Comparison of ENCODE assay signal across 22 cellular contexts in the genomic region with DNA sequence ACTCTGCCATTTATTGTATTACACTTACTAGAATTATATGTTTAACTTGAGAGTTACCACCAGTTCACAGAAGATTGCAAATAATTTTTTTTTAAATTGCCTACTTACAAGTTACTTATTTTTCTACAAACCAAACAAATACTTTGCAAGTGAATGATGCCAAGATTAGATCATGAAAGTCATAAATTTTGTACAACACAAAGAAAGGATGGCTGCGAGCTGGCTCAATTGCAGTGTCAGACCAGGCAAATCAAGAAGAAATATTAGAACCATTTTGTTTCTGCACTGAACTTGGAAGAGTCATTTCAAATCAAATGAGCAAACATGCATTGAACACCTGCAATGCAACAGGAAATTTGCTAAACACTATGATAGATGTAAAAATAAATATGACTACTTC.
A peak's percentile ranks its signal among the peaks of the same experiment; 100 is the strongest.
DNase-seq lines count a peak whose midpoint lies in the region; ATAC-seq, FAIRE-seq and TF ChIP-seq lines count a peak whose summit lies in the region.
"Had no signal": no experiment of that assay in that cellular context is flagged by ENCODE, and none has a peak within 500 bp of the region (broad histone marks: within the 10 kb centered on the region; RNA-seq: fewer than 3 reads in every experiment).

No MANE protein-coding gene starts in this region.

- H3K9me3 ChIP-seq in A549 (no peaks in the 10 kb centered on the region), RWPE2 (ENCODE audit: severe bottlenecking) (no peaks in the 10 kb centered on the region), psoas muscle (no peaks in the 10 kb centered on the region), body of pancreas (no peaks in the 10 kb centered on the region)
- H3K9me3 ChIP-seq: BLaER1, esophagus muscularis mucosa, thoracic aorta had no signal

- no peak for TF ChIP-seq EP300 in A549 (IDR thresholded peaks at IDR 0.05)

- CTCF ChIA-PET in A549 (lab: Yijun Ruan, JAX): no interaction called here

- peak overlapping the region; percentile 26; the same call in 2 of the 3 replicates for H3K4me2 ChIP-seq in A549
- H3K4me2 ChIP-seq: BLaER1 had no signal

- intact Hi-C loops in psoas muscle (cut with DNase I): no loop called here
- intact Hi-C loops in body of pancreas (cut with DNase I): no loop called here

- DNase-seq in A549 (ENCODE audit: low read depth in 1 of 2, low spot score in 1 of 2) (no peak), H4 (ENCODE audit: low spot score) (peak; percentile 26), RWPE2 (ENCODE audit: low spot score) (no peak), fibroblast of villous mesenchyme (ENCODE audit: low read depth) (peak; percentile 40), cerebellum (ENCODE audit: low spot score) (no peak), psoas muscle (no peak), body of pancreas (no peak)
- DNase-seq: activated CD4-positive, alpha-beta memory T cell treated with anti-CD3 and anti-CD28 coated beads for 36 hours; activated CD4-positive, alpha-beta T cell treated with anti-CD3 and anti-CD28 coated beads for 1 hour; activated T-cell treated with anti-CD3 and anti-CD28 coated beads, Interleukin-2, amount 50 U/mL, for 72 hours; hypothalamus; left colon; mammary epithelial cell; NCI-H510A; retina; stimulated activated CD4-positive, alpha-beta T cell treated with anti-CD3 and anti-CD28 coated beads, Interleukin-1b, Interleukin-23, amount 100 ng/mL, for 48 hours; stimulated activated naive CD8-positive, alpha-beta T cell treated with anti-CD3 and anti-CD28 coated beads, Interleukin-15, Interleukin-2, amounts not matched to agents 100 U/mL and 50 U/mL, for 24 hours had no signal

- TF ChIP-seq CTCF in A549 (IDR thresholded peaks at IDR 0.05) (no peak), RWPE2 (IDR thresholded peaks at IDR 0.05; ENCODE audit: poor library complexity, severe bottlenecking) (no peak), fibroblast of villous mesenchyme (IDR thresholded peaks at IDR 0.05; ENCODE audit: insufficient read depth, low read depth, low read length) (no peak), psoas muscle (IDR thresholded peaks at IDR 0.05) (no peak), body of pancreas (IDR thresholded peaks at IDR 0.05) (no peak)

- TF ChIP-seq POLR2A in A549 (IDR thresholded peaks at IDR 0.05; ENCODE audit: low read length): no peak
- no peak for TF ChIP-seq POLR2A in body of pancreas (IDR thresholded peaks at IDR 0.05)

- H3K4me1 ChIP-seq in A549 (peaks cover 83% of the 10 kb centered on the region), RWPE2 (ENCODE audit: insufficient read depth, poor library complexity, severe bottlenecking) (peaks cover 48% of the 10 kb centered on the region), psoas muscle (no peaks in the 10 kb centered on the region), body of pancreas (peaks cover 21% of the 10 kb centered on the region)
- H3K4me1 ChIP-seq: BLaER1 had no signal

- no peak for TF ChIP-seq RAD21 in A549 (conservative IDR thresholded peaks at IDR 0.05 in 1 of 2, IDR thresholded peaks at IDR 0.05 in 1 of 2)

- H3K27me3 ChIP-seq in RWPE2 (ENCODE audit: insufficient read depth, poor library complexity, severe bottlenecking): no peaks in the 10 kb centered on the region
- no peaks in the 10 kb centered on the region for H3K27me3 ChIP-seq in psoas muscle (ENCODE audit: insufficient read depth in 3 of 3, low read length in 2 of 3)
- no peaks in the 10 kb centered on the region for H3K27me3 ChIP-seq in body of pancreas
- H3K27me3 ChIP-seq: BLaER1, esophagus muscularis mucosa had no signal

- WGBS in A549 (ENCODE audit: missing lambda C conversion rate): 19% methylated on average over 1 of the region's 1 CpG
- 23 to 38% (median 36%) methylated on average over 1 of the region's 1 CpG for whole genome bisulfite sequencing in psoas muscle, 3 donors
- WGBS in body of pancreas, 2 donors: 53 to 66% methylated on average over 1 of the region's 1 CpG

- H3K36me3 ChIP-seq in RWPE2 (ENCODE audit: low read depth) (no peaks in the 10 kb centered on the region), psoas muscle (ENCODE audit: insufficient read depth in 1 of 2, low read depth in 1 of 2) (no peaks in the 10 kb centered on the region), body of pancreas (replicated peaks in 1 of 2; ENCODE audit: insufficient read depth in 1 of 2, low read depth in 2 of 2) (no peaks in the 10 kb centered on the region)
- H3K36me3 ChIP-seq: BLaER1, esophagus muscularis mucosa, thoracic aorta had no signal

- no peak overlapping the region for H3K4me3 ChIP-seq in A549
- H3K4me3 ChIP-seq in RWPE2 (ENCODE audit: severe bottlenecking): no peak overlapping the region
- no peak overlapping the region for H3K4me3 ChIP-seq in fibroblast of villous mesenchyme (ENCODE audit: low read depth, low read length)
- H3K4me3 ChIP-seq in psoas muscle: no peak overlapping the region
- H3K4me3 ChIP-seq in body of pancreas: no peak overlapping the region
- H3K4me3 ChIP-seq: BLaER1, esophagus muscularis mucosa, thoracic aorta had no signal

- POLR2A ChIA-PET in A549 (lab: Yijun Ruan, JAX): no interaction called here

- H3K27ac ChIP-seq in A549 (peak overlapping the region; percentile 84 to 88; a peak in 5 of 6 replicates), RWPE2 (ENCODE audit: poor library complexity, severe bottlenecking) (peak overlapping the region; percentile 73), psoas muscle (no peak overlapping the region), body of pancreas (no peak overlapping the region)
- H3K27ac ChIP-seq: BLaER1, esophagus muscularis mucosa, thoracic aorta had no signal

- ATAC-seq in A549 (no peak), RWPE2 (ENCODE audit: low read depth) (no peak), psoas muscle (no peak), body of pancreas (no peak)
- ATAC-seq: activated T-cell treated with anti-CD3 and anti-CD28 coated beads, Interleukin-2, amount 50 U/mL, for 72 hours; left colon; stimulated activated naive CD8-positive, alpha-beta T cell treated with anti-CD3 and anti-CD28 coated beads, Interleukin-15, Interleukin-2, amounts not matched to agents 100 U/mL and 50 U/mL, for 24 hours had no signal

- FAIRE-seq in A549 (lab: Jason Lieb, UNC): peak; percentile 28
- FAIRE-seq: endometrium, urothelium cell line had no signal

TF ChIP-seq in A549, 52 proteins besides CTCF, POLR2A, EP300 and RAD21:
- no peak for TF ChIP-seq FOXS1 (CRISPR knock-in tag; IDR thresholded peaks at IDR 0.05)
- TF ChIP-seq MYC (IDR thresholded peaks at IDR 0.05; ENCODE audit: borderline replicate concordance, low read length): no peak
- no peak for TF ChIP-seq MAZ (IDR thresholded peaks at IDR 0.05; ENCODE audit: borderline replicate concordance, low read depth, low read length)
- TF ChIP-seq, protein P1, sequence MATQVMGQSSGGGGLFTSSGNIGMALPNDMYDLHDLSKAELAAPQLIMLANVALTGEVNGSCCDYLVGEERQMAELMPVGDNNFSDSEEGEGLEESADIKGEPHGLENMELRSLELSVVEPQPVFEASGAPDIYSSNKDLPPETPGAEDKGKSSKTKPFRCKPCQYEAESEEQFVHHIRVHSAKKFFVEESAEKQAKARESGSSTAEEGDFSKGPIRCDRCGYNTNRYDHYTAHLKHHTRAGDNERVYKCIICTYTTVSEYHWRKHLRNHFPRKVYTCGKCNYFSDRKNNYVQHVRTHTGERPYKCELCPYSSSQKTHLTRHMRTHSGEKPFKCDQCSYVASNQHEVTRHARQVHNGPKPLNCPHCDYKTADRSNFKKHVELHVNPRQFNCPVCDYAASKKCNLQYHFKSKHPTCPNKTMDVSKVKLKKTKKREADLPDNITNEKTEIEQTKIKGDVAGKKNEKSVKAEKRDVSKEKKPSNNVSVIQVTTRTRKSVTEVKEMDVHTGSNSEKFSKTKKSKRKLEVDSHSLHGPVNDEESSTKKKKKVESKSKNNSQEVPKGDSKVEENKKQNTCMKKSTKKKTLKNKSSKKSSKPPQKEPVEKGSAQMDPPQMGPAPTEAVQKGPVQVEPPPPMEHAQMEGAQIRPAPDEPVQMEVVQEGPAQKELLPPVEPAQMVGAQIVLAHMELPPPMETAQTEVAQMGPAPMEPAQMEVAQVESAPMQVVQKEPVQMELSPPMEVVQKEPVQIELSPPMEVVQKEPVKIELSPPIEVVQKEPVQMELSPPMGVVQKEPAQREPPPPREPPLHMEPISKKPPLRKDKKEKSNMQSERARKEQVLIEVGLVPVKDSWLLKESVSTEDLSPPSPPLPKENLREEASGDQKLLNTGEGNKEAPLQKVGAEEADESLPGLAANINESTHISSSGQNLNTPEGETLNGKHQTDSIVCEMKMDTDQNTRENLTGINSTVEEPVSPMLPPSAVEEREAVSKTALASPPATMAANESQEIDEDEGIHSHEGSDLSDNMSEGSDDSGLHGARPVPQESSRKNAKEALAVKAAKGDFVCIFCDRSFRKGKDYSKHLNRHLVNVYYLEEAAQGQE (IDR thresholded peaks at IDR 0.05): no peak
TF ChIP-seq in A549: peak in this region for 0.

Comparison
In these comparisons a context has a peak if more than half of its experiments do, and no peak if none do; other contexts are left out.
1. DNase-seq: peak in H4 (single experiment) and fibroblast of villous mesenchyme (single experiment); none in A549 (0 of 2), RWPE2 (single experiment), cerebellum (single experiment), psoas muscle (0 of 2) and body of pancreas (0 of 4).
2. H3K27ac ChIP-seq: peak in A549 (2 of 2) and RWPE2 (single experiment); none in psoas muscle (single experiment) and body of pancreas (0 of 4).